Comparison of ENCODE assay signal across 34 cellular contexts in genomic region chr9:83633260-83633659, GRCh38. TPM values are rescaled to one million over a fixed set of nuclear protein-coding genes. Genes with fewer than 3 reads are reported as not detected.
A peak's percentile ranks its signal among the peaks of the same experiment; 100 is the strongest.
DNase-seq lines count a peak whose midpoint lies in the region; ATAC-seq and TF ChIP-seq lines count a peak whose summit lies in the region.
"Had no signal": no experiment of that assay in that cellular context is flagged by ENCODE, and none has a peak within 500 bp of the region (broad histone marks: within the 10 kb centered on the region; RNA-seq: fewer than 3 reads in every experiment).

No MANE protein-coding gene starts in this region.

- H3K9me3 Mint-ChIP-seq in Caco-2 (ENCODE audit: unreplicated experiment), result no peaks in the 10 kb centered on the region
- H3K9me3 Mint-ChIP-seq: activated naive CD4-positive, alpha-beta T cell treated with anti-CD3 and anti-CD28 coated beads, Interleukin-2, amount 50 U/mL, for 72 hours; CD4-positive, alpha-beta T cell; endodermal cell; mesothelial cell of epicardium; naive B cell; T-helper 1 cell treated with Interleukin-12 subunit alpha and Interleukin-12 subunit beta and Interleukin-4 antibody, amounts not matched to agents 30 μg/mL and 1 μg/mL, for 36 hours had no signal

- in situ Hi-C loops in Caki2 (cut with HindIII; ENCODE audit: low pct_unique_long_range_greater_than_20kb, low sequenced_read_pairs), result no loop called here

- no peaks in the 10 kb centered on the region for H3K36me3 Mint-ChIP-seq in Caco-2 (ENCODE audit: insufficient read depth, unreplicated experiment)

- H3K4me3 ChIP-seq in Caco-2 (ENCODE audit: low read depth, low read length), result no peak overlapping the region
- H3K4me3 ChIP-seq: cardiac muscle cell, GM23248, left ventricle myocardium inferior, MG63, prostate gland, sigmoid colon, testis had no signal

- POLR2A ChIA-PET in Caco-2 (lab: Charles Lee), result no interaction called here

- H3K27me3 ChIP-seq in foreskin keratinocyte, result no peaks in the 10 kb centered on the region
- H3K27me3 ChIP-seq in Caco-2 (replicated peaks; ENCODE audit: control insufficient read depth, insufficient read depth, low read length), result no peaks in the 10 kb centered on the region
- H3K27me3 ChIP-seq: cardiac muscle cell, MG63, sigmoid colon, testis had no signal

- no peak overlapping the region for H3K27ac ChIP-seq in foreskin keratinocyte
- H3K27ac ChIP-seq: cardiac muscle cell, GM23248, left ventricle myocardium inferior, prostate gland, RWPE1, sigmoid colon, testis had no signal

- ATAC-seq in GM21423 (IDR thresholded peaks at IDR 0.05; ENCODE audit: unreplicated experiment), result peak; percentile 55
- ATAC-seq in HG03354 (IDR thresholded peaks at IDR 0.05; ENCODE audit: poor library complexity, severe bottlenecking, unreplicated experiment), result peak; percentile 78
- ATAC-seq in foreskin keratinocyte, result peak; percentile 33
- ATAC-seq: activated CD8-positive, alpha-beta T cell treated with anti-CD3 and anti-CD28 coated beads, Interleukin-2, amount 10 ng/mL, durations not matched to agents 7 days and 5 days; activated naive CD4-positive, alpha-beta T cell treated with anti-CD3 and anti-CD28 coated beads, Interleukin-2, amount 50 U/mL, for 72 hours; stimulated activated naive CD8-positive, alpha-beta T cell treated with anti-CD3 and anti-CD28 coated beads, Interleukin-15, Interleukin-2, amounts not matched to agents 100 U/mL and 50 U/mL, for 24 hours had no signal

- H3K36me3 ChIP-seq in Caco-2 (ENCODE audit: control insufficient read depth, insufficient read depth, low read length), result no peaks in the 10 kb centered on the region
- H3K36me3 ChIP-seq: cardiac muscle cell, left ventricle myocardium inferior, MG63, prostate gland had no signal

- H3K4me3 Mint-ChIP-seq in Caco-2 (ENCODE audit: unreplicated experiment), result no peak overlapping the region
- H3K4me3 Mint-ChIP-seq: activated CD8-positive, alpha-beta T cell treated with anti-CD3 and anti-CD28 coated beads, Interleukin-2, amount 10 ng/mL, durations not matched to agents 7 days and 5 days; CD4-positive, alpha-beta T cell; endodermal cell; mesothelial cell of epicardium; naive B cell; T-helper 1 cell treated with Interleukin-12 subunit alpha and Interleukin-12 subunit beta and Interleukin-4 antibody, amounts not matched to agents 30 μg/mL and 1 μg/mL, for 36 hours had no signal

- H3K4me1 ChIP-seq in foreskin keratinocyte (no peaks in the 10 kb centered on the region), Caco-2 (peaks cover 23% of the 10 kb centered on the region)
- H3K4me1 ChIP-seq: left ventricle myocardium inferior, prostate gland, sigmoid colon, testis had no signal

- no TSS peak for BruUV-seq in Caco-2 (replicated peaks; lab: Mats Ljungman, UMichigan)

- intact Hi-C loops in Caco-2 (cut with micrococcal nuclease; ENCODE audit: unreplicated experiment), result no loop called here

- CTCF ChIA-PET in Caco-2 (lab: Charles Lee), result no interaction called here

- H3K9me3 ChIP-seq in Caco-2, result no peaks in the 10 kb centered on the region
- H3K9me3 ChIP-seq: left ventricle myocardium inferior, MG63, prostate gland, sigmoid colon, testis had no signal

- H3K27me3 Mint-ChIP-seq in Caco-2 (ENCODE audit: insufficient read depth, unreplicated experiment), result no peaks in the 10 kb centered on the region
- H3K27me3 Mint-ChIP-seq: CD4-positive, alpha-beta T cell; naive B cell had no signal

- H3K27ac Mint-ChIP-seq in Caco-2 (ENCODE audit: unreplicated experiment), result no peak overlapping the region
- H3K27ac Mint-ChIP-seq: activated CD8-positive, alpha-beta T cell treated with anti-CD3 and anti-CD28 coated beads, Interleukin-2, amount 10 ng/mL, durations not matched to agents 7 days and 5 days; activated naive CD4-positive, alpha-beta T cell treated with anti-CD3 and anti-CD28 coated beads, Interleukin-2, amount 50 U/mL, for 72 hours; CD4-positive, alpha-beta T cell; endodermal cell; mesothelial cell of epicardium; T-helper 1 cell treated with Interleukin-12 subunit alpha and Interleukin-12 subunit beta and Interleukin-4 antibody, amounts not matched to agents 30 μg/mL and 1 μg/mL, for 36 hours had no signal

- no peak for TF ChIP-seq CTCF in foreskin keratinocyte (conservative IDR thresholded peaks at IDR 0.05)
- no peak for TF ChIP-seq CTCF in Caco-2 (IDR thresholded peaks at IDR 0.05; ENCODE audit: insufficient read depth in 1 of 2, low read depth in 1 of 2, low read length in 1 of 2, severe bottlenecking in 1 of 2, unreplicated experiment in 1 of 2)

- peak; percentile 21 for DNase-seq in Caki2 (ENCODE audit: low read depth)
- DNase-seq in foreskin keratinocyte, result no peak
- DNase-seq in Caco-2, result no peak
- no peak for DNase-seq in SW 1271 (lab: John Stamatoyannopoulos, UW)
- DNase-seq in NCI-H2081 treated with DMSO at 0.1 percent for 48 hours (lab: John Stamatoyannopoulos, UW), result no peak
- DNase-seq in stimulated activated CD4-positive, alpha-beta T cell treated with anti-CD3 and anti-CD28 coated beads, Interleukin-12 subunit alpha, Interleukin-12 subunit beta, amount 100 ng/mL, for 4 hours, result no peak
- DNase-seq: activated CD4-positive, alpha-beta T cell treated with anti-CD3 and anti-CD28 coated beads for 1 hour; activated CD8-positive, alpha-beta T cell treated with anti-CD3 and anti-CD28 coated beads, Interleukin-2, amount 10 ng/mL, durations not matched to agents 7 days and 5 days; activated T-cell treated with anti-CD3 and anti-CD28 coated beads for 4 hours; AML-193; aorta; CD4-positive, alpha-beta T cell; endodermal cell; GM23248; KG1; left ventricle myocardium inferior; MG63; naive B cell; NCI-H1417; NCI-H2081; NCI-H226; NCI-H82; sigmoid colon; stimulated activated CD4-positive, alpha-beta T cell treated with anti-CD3 and anti-CD28 coated beads, Interleukin-15, amount 100 ng/mL, for 24 hours; stimulated activated naive CD8-positive, alpha-beta T cell treated with anti-CD3 and anti-CD28 coated beads, Interleukin-15, Interleukin-2, amounts not matched to agents 100 U/mL and 50 U/mL, for 24 hours; testis had no signal

- peaks cover 17% of the 10 kb centered on the region for H3K4me1 Mint-ChIP-seq in Caco-2 (ENCODE audit: low read depth, unreplicated experiment)
- H3K4me1 Mint-ChIP-seq: naive B cell had no signal

RNA-seq across cellular contexts. Expression of gene IDNK, which starts 10.3 kb away (rescaled TPM):
- total RNA-seq in Caki2 (2014; rRNA removed; shearing (Covaris generic); ENCODE audit: low replicate concordance), result 2.2 and 10.1 TPM in 2 replicates
- 1.9 and 2.2 TPM in 2 replicates for total RNA-seq in foreskin keratinocyte
- polyA plus RNA-seq in foreskin keratinocyte, result 2.5 and 2.8 TPM in 2 replicates
- 4.3 and 5.1 TPM in 2 replicates for total RNA-seq in Caco-2 (2022)
